1 cellular context compared by ENCODE assay signal in the genomic region with DNA sequence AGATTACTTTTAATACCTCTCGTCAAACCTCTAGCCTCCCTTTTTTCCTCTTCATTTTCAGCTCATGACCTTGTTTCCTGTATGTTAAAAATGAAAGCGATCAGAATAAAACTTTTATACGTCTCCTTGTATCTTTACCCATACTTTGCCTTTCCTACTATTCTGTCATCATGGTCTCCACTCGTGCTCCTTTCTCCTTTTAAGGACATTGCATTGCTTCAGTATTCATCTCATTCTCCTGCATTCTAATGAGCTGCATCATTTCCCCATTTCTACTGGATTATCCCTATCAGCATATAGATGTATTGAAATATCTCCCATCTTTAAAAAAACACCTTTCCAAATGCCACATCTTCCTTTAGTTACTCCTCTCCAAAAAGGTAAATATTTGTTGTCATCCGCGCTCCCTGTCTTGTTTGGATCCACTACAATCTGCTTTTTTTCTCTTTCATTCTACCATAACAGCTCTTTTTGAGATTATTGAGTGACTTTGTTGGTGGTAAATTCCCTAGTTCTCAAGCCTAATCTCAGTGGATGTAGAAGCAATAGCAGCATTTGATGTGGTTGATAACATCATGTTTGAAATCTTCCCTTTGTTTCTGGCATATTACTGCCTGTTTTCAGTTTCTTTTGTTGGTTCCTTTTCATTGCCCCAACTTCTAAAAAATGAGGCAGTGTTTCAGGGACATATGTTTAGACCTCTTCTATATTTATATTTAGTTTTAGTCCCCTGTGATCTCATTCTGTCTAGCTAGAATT.
TF ChIP-seq lines count a peak whose summit lies in the region.

No MANE protein-coding gene starts in this region.

TF ChIP-seq in WTC11, 78 proteins besides CTCF, POLR2A, EP300 and RAD21 (continued from another document):
- TF ChIP-seq, protein P1, sequence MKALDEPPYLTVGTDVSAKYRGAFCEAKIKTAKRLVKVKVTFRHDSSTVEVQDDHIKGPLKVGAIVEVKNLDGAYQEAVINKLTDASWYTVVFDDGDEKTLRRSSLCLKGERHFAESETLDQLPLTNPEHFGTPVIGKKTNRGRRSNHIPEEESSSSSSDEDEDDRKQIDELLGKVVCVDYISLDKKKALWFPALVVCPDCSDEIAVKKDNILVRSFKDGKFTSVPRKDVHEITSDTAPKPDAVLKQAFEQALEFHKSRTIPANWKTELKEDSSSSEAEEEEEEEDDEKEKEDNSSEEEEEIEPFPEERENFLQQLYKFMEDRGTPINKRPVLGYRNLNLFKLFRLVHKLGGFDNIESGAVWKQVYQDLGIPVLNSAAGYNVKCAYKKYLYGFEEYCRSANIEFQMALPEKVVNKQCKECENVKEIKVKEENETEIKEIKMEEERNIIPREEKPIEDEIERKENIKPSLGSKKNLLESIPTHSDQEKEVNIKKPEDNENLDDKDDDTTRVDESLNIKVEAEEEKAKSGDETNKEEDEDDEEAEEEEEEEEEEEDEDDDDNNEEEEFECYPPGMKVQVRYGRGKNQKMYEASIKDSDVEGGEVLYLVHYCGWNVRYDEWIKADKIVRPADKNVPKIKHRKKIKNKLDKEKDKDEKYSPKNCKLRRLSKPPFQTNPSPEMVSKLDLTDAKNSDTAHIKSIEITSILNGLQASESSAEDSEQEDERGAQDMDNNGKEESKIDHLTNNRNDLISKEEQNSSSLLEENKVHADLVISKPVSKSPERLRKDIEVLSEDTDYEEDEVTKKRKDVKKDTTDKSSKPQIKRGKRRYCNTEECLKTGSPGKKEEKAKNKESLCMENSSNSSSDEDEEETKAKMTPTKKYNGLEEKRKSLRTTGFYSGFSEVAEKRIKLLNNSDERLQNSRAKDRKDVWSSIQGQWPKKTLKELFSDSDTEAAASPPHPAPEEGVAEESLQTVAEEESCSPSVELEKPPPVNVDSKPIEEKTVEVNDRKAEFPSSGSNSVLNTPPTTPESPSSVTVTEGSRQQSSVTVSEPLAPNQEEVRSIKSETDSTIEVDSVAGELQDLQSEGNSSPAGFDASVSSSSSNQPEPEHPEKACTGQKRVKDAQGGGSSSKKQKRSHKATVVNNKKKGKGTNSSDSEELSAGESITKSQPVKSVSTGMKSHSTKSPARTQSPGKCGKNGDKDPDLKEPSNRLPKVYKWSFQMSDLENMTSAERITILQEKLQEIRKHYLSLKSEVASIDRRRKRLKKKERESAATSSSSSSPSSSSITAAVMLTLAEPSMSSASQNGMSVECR (CRISPR knock-in tag; IDR thresholded peaks at IDR 0.05; ENCODE audit: borderline replicate concordance) = no peak
- TF ChIP-seq, protein P2, sequence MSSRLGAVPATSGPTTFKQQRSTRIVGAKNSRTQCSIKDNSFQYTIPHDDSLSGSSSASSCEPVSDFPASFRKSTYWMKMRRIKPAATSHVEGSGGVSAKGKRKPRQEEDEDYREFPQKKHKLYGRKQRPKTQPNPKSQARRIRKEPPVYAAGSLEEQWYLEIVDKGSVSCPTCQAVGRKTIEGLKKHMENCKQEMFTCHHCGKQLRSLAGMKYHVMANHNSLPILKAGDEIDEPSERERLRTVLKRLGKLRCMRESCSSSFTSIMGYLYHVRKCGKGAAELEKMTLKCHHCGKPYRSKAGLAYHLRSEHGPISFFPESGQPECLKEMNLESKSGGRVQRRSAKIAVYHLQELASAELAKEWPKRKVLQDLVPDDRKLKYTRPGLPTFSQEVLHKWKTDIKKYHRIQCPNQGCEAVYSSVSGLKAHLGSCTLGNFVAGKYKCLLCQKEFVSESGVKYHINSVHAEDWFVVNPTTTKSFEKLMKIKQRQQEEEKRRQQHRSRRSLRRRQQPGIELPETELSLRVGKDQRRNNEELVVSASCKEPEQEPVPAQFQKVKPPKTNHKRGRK (CRISPR knock-in tag; IDR thresholded peaks at IDR 0.05; ENCODE audit: borderline replicate concordance) = no peak
- TF ChIP-seq IRF2 (CRISPR knock-in tag; IDR thresholded peaks at IDR 0.05; ENCODE audit: borderline replicate concordance, low read depth) = no peak
- no peak for TF ChIP-seq TP53 (CRISPR knock-in tag; IDR thresholded peaks at IDR 0.05)
- TF ChIP-seq EMX1 (CRISPR knock-in tag; IDR thresholded peaks at IDR 0.05) = no peak
- no peak for TF ChIP-seq ZNF317 (CRISPR knock-in tag; IDR thresholded peaks at IDR 0.05; ENCODE audit: borderline replicate concordance, low read depth)
- no peak for TF ChIP-seq ZNF138 (CRISPR knock-in tag; conservative IDR thresholded peaks at IDR 0.05)
- TF ChIP-seq KAT7 (CRISPR knock-in tag; IDR thresholded peaks at IDR 0.05; ENCODE audit: borderline replicate concordance) = no peak
